22 cellular contexts compared by ENCODE assay signal in genomic region chr5:132739232-132739631, GRCh38. TPM values are rescaled to one million over a fixed set of nuclear protein-coding genes. Genes with fewer than 3 reads are reported as not detected.
DNase-seq lines count a peak whose midpoint lies in the region; ATAC-seq, FAIRE-seq and TF ChIP-seq lines count a peak whose summit lies in the region.
"Had no signal": no experiment of that assay in that cellular context is flagged by ENCODE, and none has a peak within 500 bp of the region (broad histone marks: within the 10 kb centered on the region; RNA-seq: fewer than 3 reads in every experiment).

No MANE protein-coding gene starts in this region.

- no peaks in the 10 kb centered on the region for H3K27me3 Mint-ChIP-seq in central memory CD8-positive, alpha-beta T cell
- H3K27me3 Mint-ChIP-seq: CD4-positive, alpha-beta memory T cell had no signal

- H2BK120ac ChIP-seq in IMR-90 (ENCODE audit: low read depth, low read length) = no peak overlapping the region

- 16% methylated on average over 1 of the region's 1 CpG for WGBS in A549 (ENCODE audit: missing lambda C conversion rate)
- WGBS in IMR-90 (ENCODE audit: extremely low coverage in 2 of 2, insufficient read length in 1 of 2), 2 experiments = no CpG with 5 or more reads among the region's 1 CpG

- H3K4me2 ChIP-seq in A549 = no peak overlapping the region
- H3K4me2 ChIP-seq in IMR-90 (ENCODE audit: low read depth, low read length) = no peak overlapping the region
- H3K4me2 ChIP-seq: GM23338 had no signal

- DNase-seq in A549 (ENCODE audit: low read depth in 1 of 2, low spot score in 1 of 2) = no peak
- no peak for DNase-seq in IMR-90
- DNase-seq in central memory CD8-positive, alpha-beta T cell (ENCODE audit: low spot score in 2 of 2) = no peak
- DNase-seq in NCI-H510A treated with DMSO at 0.1 percent for 48 hours (lab: John Stamatoyannopoulos, UW) = no peak
- DNase-seq: 8988T; C1 segment of cervical spinal cord; Calu3; CD4-positive, alpha-beta memory T cell; COR-L47; DMS53; DMS79 treated with DMSO at 0.1 percent for 48 hours; GF-D8; H9; HFFc6 had no signal

- TF ChIP-seq CTCF in A549 (IDR thresholded peaks at IDR 0.05) (no peak), IMR-90 (conservative IDR thresholded peaks at IDR 0.05; ENCODE audit: low read depth, low read length) (no peak)

- no peak overlapping the region for H3K4ac ChIP-seq in IMR-90 (ENCODE audit: low read depth, low read length)

- no peak for TF ChIP-seq RAD21 in A549 (conservative IDR thresholded peaks at IDR 0.05 in 1 of 2, IDR thresholded peaks at IDR 0.05 in 1 of 2)
- TF ChIP-seq RAD21 in IMR-90 (IDR thresholded peaks at IDR 0.05; ENCODE audit: low read length) = no peak

- no peaks in the 10 kb centered on the region for H3K9me3 Mint-ChIP-seq in central memory CD8-positive, alpha-beta T cell
- H3K9me3 Mint-ChIP-seq: CD4-positive, alpha-beta memory T cell; GM23338 had no signal

- no peak for FAIRE-seq in A549 (lab: Jason Lieb, UNC)
- FAIRE-seq: GM12891, GM18507 had no signal

- H3K14ac ChIP-seq in IMR-90 (replicated peaks; ENCODE audit: low read depth, low read length) = no peak overlapping the region

- H3K4me3 Mint-ChIP-seq in central memory CD8-positive, alpha-beta T cell = no peak overlapping the region
- H3K4me3 Mint-ChIP-seq: GM23338, H9, HFFc6 had no signal

- H4K91ac ChIP-seq in IMR-90 (ENCODE audit: insufficient read depth, low read depth, low read length) = no peak overlapping the region

- no peak overlapping the region for H2AK9ac ChIP-seq in IMR-90 (replicated peaks; ENCODE audit: low read depth, low read length, poor library complexity)

- H3K4me3 ChIP-seq in A549 (no peak overlapping the region), IMR-90 (ENCODE audit: insufficient read depth, low read depth, low read length) (no peak overlapping the region)
- H3K4me3 ChIP-seq: GM23338 had no signal

- no peak overlapping the region for H3K27ac ChIP-seq in A549
- no peak overlapping the region for H3K27ac ChIP-seq in IMR-90 (ENCODE audit: insufficient read depth, low read length)

- H3K9me3 ChIP-seq in A549 (no peaks in the 10 kb centered on the region), IMR-90 (ENCODE audit: control insufficient read depth, insufficient read depth, low read length) (peaks cover 5% of the 10 kb centered on the region; the same call in 1 of the 2 replicates)

- peaks cover 4% of the 10 kb centered on the region for H3K36me3 Mint-ChIP-seq in central memory CD8-positive, alpha-beta T cell (ENCODE audit: insufficient read depth)

- TF ChIP-seq POLR2A in A549 (IDR thresholded peaks at IDR 0.05; ENCODE audit: low read length) = no peak
- TF ChIP-seq POLR2A in IMR-90 (IDR thresholded peaks at IDR 0.05; ENCODE audit: low read depth, low read length) = no peak

- no peak overlapping the region for H2BK5ac ChIP-seq in IMR-90 (ENCODE audit: low read depth, low read length, poor library complexity, severe bottlenecking)

- H2BK15ac ChIP-seq in IMR-90 (ENCODE audit: low read depth, low read length) = no peak overlapping the region

- no peak overlapping the region for H4K8ac ChIP-seq in IMR-90 (ENCODE audit: low read depth in 2 of 2, low read length in 2 of 2)

- POLR2A ChIA-PET in A549 (lab: Yijun Ruan, JAX) = no interaction called here
- POLR2A ChIA-PET in IMR-90 (lab: Charles Lee; ENCODE audit: unreplicated experiment) = no interaction called here

- 0 out of 2 replicates have a peak, but pooled peaks cover 3% of the 10 kb centered on the region for H3K9me1 ChIP-seq in IMR-90 (ENCODE audit: insufficient read depth, low read length)

- ATAC-seq in A549 (no peak), IMR-90 (ENCODE audit: low read depth) (no peak), HG02852 (IDR thresholded peaks at IDR 0.05; ENCODE audit: unreplicated experiment) (no peak)
- ATAC-seq in central memory CD8-positive, alpha-beta T cell (replicated peaks; ENCODE audit: extremely low read depth, poor library complexity, severe bottlenecking) = no peak
- ATAC-seq: GM23338, HCT116 had no signal

- H3K4me1 ChIP-seq in A549 (peaks cover 12% of the 10 kb centered on the region), IMR-90 (ENCODE audit: control insufficient read depth, insufficient read depth, low read length) (no peaks in the 10 kb centered on the region)

- H4K20me1 ChIP-seq in IMR-90 (ENCODE audit: insufficient read depth, low read length) = no peaks in the 10 kb centered on the region

- H3K56ac ChIP-seq in IMR-90 (ENCODE audit: extremely low read depth, insufficient read depth, low read length) = no peak overlapping the region

- intact Hi-C loops in IMR-90 (cut with micrococcal nuclease) = no loop called here

- H2AK5ac ChIP-seq in IMR-90 (ENCODE audit: low read depth, low read length) = no peak overlapping the region

- no peaks in the 10 kb centered on the region; the same call in 1 of the 2 replicates for H3K27me3 ChIP-seq in IMR-90 (ENCODE audit: control insufficient read depth, insufficient read depth, low read length)

- no peak overlapping the region for H3K23ac ChIP-seq in IMR-90 (ENCODE audit: low read depth, low read length)

- no peak overlapping the region for H3K18ac ChIP-seq in IMR-90 (ENCODE audit: low read depth, low read length)

- CTCF ChIA-PET in A549 (lab: Yijun Ruan, JAX) = interaction anchor here (0.7 to 2.2 kb wide), 4 partner anchors 8 to 353 kb away, joined by 3 to 8 read pairs (median 4); partner anchors contain the start of gene CCNI2
- CTCF ChIA-PET in IMR-90 (lab: Yijun Ruan, JAX) = interaction anchor here (0.6 kb wide), 1 partner anchor 48 kb away, joined by 3 read pairs; no protein-coding TSS in a partner anchor

- no peak overlapping the region for H3K9ac ChIP-seq in IMR-90 (ENCODE audit: low read depth, low read length)

- H3K4me1 Mint-ChIP-seq in central memory CD8-positive, alpha-beta T cell = peaks cover 26% of the 10 kb centered on the region

- in situ Hi-C loops in IMR-90 (cut with MboI; ENCODE audit: low sequenced_read_pairs) = no loop called here

- BruUV-seq in IMR-90 (replicated peaks; lab: Mats Ljungman, UMichigan) = no TSS peak

- dilution Hi-C loops in IMR-90 (cut with HindIII; ENCODE audit: low sequenced_read_pairs, unreplicated experiment) = no loop called here

- H2AFZ ChIP-seq in IMR-90 (replicated peaks; ENCODE audit: low read length, poor library complexity) = no peak overlapping the region
- H2AFZ ChIP-seq: GM23338 had no signal

- no peak for TF ChIP-seq EP300 in A549 (IDR thresholded peaks at IDR 0.05)

- peaks cover 12 to 13% of the 10 kb centered on the region in 2 experiments; a peak in 3 of 4 replicates for H3K79me1 ChIP-seq in IMR-90 (ENCODE audit: low read depth in 1 of 2, low read length in 2 of 2)

- H2BK20ac ChIP-seq in IMR-90 (ENCODE audit: low read depth, low read length) = no peak overlapping the region

- H3K27ac Mint-ChIP-seq in central memory CD8-positive, alpha-beta T cell (ENCODE audit: low read depth) = peak overlapping the region; percentile 88
- H3K27ac Mint-ChIP-seq: GM23338, H9, HFFc6 had no signal

- H3K36me3 ChIP-seq in IMR-90 (ENCODE audit: control insufficient read depth, insufficient read depth, low read length) = no peaks in the 10 kb centered on the region

- no peak overlapping the region for H4K5ac ChIP-seq in IMR-90 (ENCODE audit: low read depth, low read length)

TF ChIP-seq in A549, 52 proteins besides CTCF, POLR2A, EP300 and RAD21:
- TF ChIP-seq MAFK (IDR thresholded peaks at IDR 0.05; ENCODE audit: partially characterized antibody) (peak; percentile 54), HDAC2 (IDR thresholded peaks at IDR 0.05) (0 out of 2 replicates have a peak, but pooled peaks have one; percentile 29), RARB (CRISPR knock-in tag; IDR thresholded peaks at IDR 0.05) (no peak), KDM1A (IDR thresholded peaks at IDR 0.05; ENCODE audit: low read depth) (0 out of 2 replicates have a peak, but pooled peaks have one; percentile 19), ZC3H11A (IDR thresholded peaks at IDR 0.05) (no peak)

TF ChIP-seq in IMR-90, 13 proteins besides CTCF, POLR2A, EP300 and RAD21 (continues in another document):
- TF ChIP-seq CHD1 (IDR thresholded peaks at IDR 0.05; ENCODE audit: low read depth, low read length) (no peak), BHLHE40 (IDR thresholded peaks at IDR 0.05; ENCODE audit: low read depth, low read length) (no peak), MAZ (IDR thresholded peaks at IDR 0.05; ENCODE audit: borderline replicate concordance, low read depth, low read length) (no peak), FOS (IDR thresholded peaks at IDR 0.05; ENCODE audit: low read depth, low read length) (no peak)

RNA-seq across cellular contexts. Expression of gene KIF3A, which starts 1.9 kb away (rescaled TPM):
- polyA plus RNA-seq in A549 (2011; rRNA removed) (17.2 and 20.5 TPM in 2 replicates), A549 (2017; fragmentation: RNase III; extraction: RNeasy Plus Mini Kit Qiagen cat#74134 plus additional on column Dnase treatment) (12.8 to 15.6 TPM (median 13.8 TPM) in 3 replicates), IMR-90 (2012; rRNA removed) (3.4 and 4.5 TPM in 2 replicates)
- polyA plus RNA-seq in A549 (2012; cell fraction: cytosol; rRNA removed) = 3.6 and 3.7 TPM in 2 replicates
- 3.7 and 6.4 TPM in 2 replicates for polyA plus RNA-seq in A549 (2012; cell fraction: nucleus; rRNA removed)
- polyA minus RNA-seq in A549 (2011; rRNA and poly(A)+ RNA removed) = 3.9 and 6.7 TPM in 2 replicates
- total RNA-seq in IMR-90 (2012; rRNA removed) = 4.3 and 9.4 TPM in 2 replicates
- polyA plus RNA-seq in IMR-90 (2012; cell fraction: cytosol; rRNA removed) = 0.64 and 1.4 TPM in 2 replicates
- 1.8 and 7.0 TPM in 2 replicates for polyA plus RNA-seq in IMR-90 (2012; cell fraction: nucleus; rRNA removed; ENCODE audit: low replicate concordance)

RNA-seq across cellular contexts. Expression of gene CCNI2, which starts 8.0 kb away (rescaled TPM):
- 0.17 and 0.33 TPM in 2 replicates for polyA plus RNA-seq in A549 (2011; rRNA removed)
- 0.16 and 0.28 TPM in 2 replicates for polyA plus RNA-seq in A549 (2012; cell fraction: cytosol; rRNA removed)
- polyA plus RNA-seq in A549 (2012; cell fraction: nucleus; rRNA removed) = 0.44 and 0.73 TPM in 2 replicates
- 0.07 to 0.26 TPM (median 0.17 TPM) in 3 replicates for polyA plus RNA-seq in A549 (2017; fragmentation: RNase III; extraction: RNeasy Plus Mini Kit Qiagen cat#74134 plus additional on column Dnase treatment)
- 0.83 and 0.99 TPM in 2 replicates for polyA minus RNA-seq in A549 (2011; rRNA and poly(A)+ RNA removed)
- total RNA-seq in IMR-90 (2012; rRNA removed) = not detected in 2 replicates
- not detected in 2 replicates for polyA plus RNA-seq in IMR-90 (2012; rRNA removed)
- polyA plus RNA-seq in IMR-90 (2012; cell fraction: cytosol; rRNA removed) = 0.01 TPM in 1 of 2 replicates, not detected in the other
- polyA plus RNA-seq in IMR-90 (2012; cell fraction: nucleus; rRNA removed; ENCODE audit: low replicate concordance) = 0.05 TPM in 1 of 2 replicates, not detected in the other
- total RNA-seq: A673, H4, HFFc6 had no signal
- polyA plus RNA-seq: BJ had no signal

RNA-seq across cellular contexts. Expression of gene SEPTIN8, which starts 37.8 kb away (rescaled TPM):
- 29.2 and 29.6 TPM in 2 replicates for polyA plus RNA-seq in A549 (2011; rRNA removed)
- 24.8 and 29.6 TPM in 2 replicates for polyA plus RNA-seq in A549 (2012; cell fraction: cytosol; rRNA removed)
- 53.4 and 53.7 TPM in 2 replicates for polyA plus RNA-seq in A549 (2012; cell fraction: nucleus; rRNA removed)
- polyA plus RNA-seq in A549 (2017; fragmentation: RNase III; extraction: RNeasy Plus Mini Kit Qiagen cat#74134 plus additional on column Dnase treatment) = 19.0 to 21.7 TPM (median 20.8 TPM) in 3 replicates
- polyA minus RNA-seq in A549 (2011; rRNA and poly(A)+ RNA removed) = 19.7 and 24.4 TPM in 2 replicates
- total RNA-seq in IMR-90 (2012; rRNA removed) = 60.5 and 67.2 TPM in 2 replicates
- 54.7 and 56.2 TPM in 2 replicates for polyA plus RNA-seq in IMR-90 (2012; rRNA removed)
- 20.4 and 38.7 TPM in 2 replicates for polyA plus RNA-seq in IMR-90 (2012; cell fraction: cytosol; rRNA removed)
- polyA plus RNA-seq in IMR-90 (2012; cell fraction: nucleus; rRNA removed; ENCODE audit: low replicate concordance) = 131 and 144 TPM in 2 replicates
